17 cellular contexts compared by ENCODE assay signal in genomic region chr7:64626083-64626469, GRCh38. TPM values are rescaled to one million over a fixed set of nuclear protein-coding genes. Genes with fewer than 3 reads are reported as not detected.
DNase-seq lines count a peak whose midpoint lies in the region; ATAC-seq, FAIRE-seq and TF ChIP-seq lines count a peak whose summit lies in the region.
"Had no signal": no experiment of that assay in that cellular context is flagged by ENCODE, and none has a peak within 500 bp of the region (broad histone marks: within the 10 kb centered on the region; RNA-seq: fewer than 3 reads in every experiment).

No MANE protein-coding gene starts in this region.

- TF ChIP-seq POLR2A in breast epithelium (IDR thresholded peaks at IDR 0.05): no peak

- H3K27me3 Mint-ChIP-seq in MCF 10A (ENCODE audit: insufficient read depth, unreplicated experiment): no peaks in the 10 kb centered on the region

- CTCF ChIA-PET in MCF 10A (lab: Yijun Ruan, JAX): interaction anchor here (0.6 to 2.2 kb wide), 7 partner anchors 10 to 681 kb away, joined by 3 to 12 read pairs (median 4); no protein-coding TSS in a partner anchor

- peak; percentile 63 for ATAC-seq in HG02852 (IDR thresholded peaks at IDR 0.05; ENCODE audit: unreplicated experiment)
- no peak for ATAC-seq in GM18867 (IDR thresholded peaks at IDR 0.05; ENCODE audit: unreplicated experiment)
- ATAC-seq: K562, PC-3 had no signal

- TF ChIP-seq CTCF in breast epithelium (IDR thresholded peaks at IDR 0.05) (no peak), MCF 10A (IDR thresholded peaks at IDR 0.05; ENCODE audit: unreplicated experiment) (no peak), bronchial epithelial cell (IDR thresholded peaks at IDR 0.05; ENCODE audit: insufficient read depth, low read length, severe bottlenecking) (no peak)

- H3K36me3 Mint-ChIP-seq in MCF 10A (ENCODE audit: insufficient read depth, unreplicated experiment): no peaks in the 10 kb centered on the region

- intact Hi-C loops in breast epithelium (cut with DNase I; ENCODE audit: low total_unique reads): no loop called here
- intact Hi-C loops in MCF 10A (cut with micrococcal nuclease): no loop called here

- H3K4me3 ChIP-seq in breast epithelium: no peak overlapping the region
- no peak overlapping the region for H3K4me3 ChIP-seq in bronchial epithelial cell (ENCODE audit: low read depth, low read length)
- H3K4me3 ChIP-seq: BLaER1 treated with 17β-estradiol and CSF1 and Interleukin-3, amounts not matched to agents 10 nM and 100 nM; K562; SJSA1 had no signal

- H3K27me3 ChIP-seq in breast epithelium: no peaks in the 10 kb centered on the region
- H3K27me3 ChIP-seq in bronchial epithelial cell (ENCODE audit: control insufficient read depth, insufficient read depth, low read length): no peaks in the 10 kb centered on the region
- H3K27me3 ChIP-seq: BLaER1 treated with 17β-estradiol and CSF1 and Interleukin-3, amounts not matched to agents 10 nM and 100 nM; SJSA1 had no signal

- peaks cover 32% of the 10 kb centered on the region for H3K9me3 Mint-ChIP-seq in MCF 10A (ENCODE audit: unreplicated experiment)

- peak overlapping the region; percentile 5 to 12 for H3K27ac ChIP-seq in breast epithelium
- H3K27ac ChIP-seq: BLaER1 treated with 17β-estradiol and CSF1 and Interleukin-3, amounts not matched to agents 10 nM and 100 nM; HL-60; SJSA1 had no signal

- no TSS peak for BruUV-seq in MCF 10A (replicated peaks; lab: Mats Ljungman, UMichigan)

- no peaks in the 10 kb centered on the region for H3K36me3 ChIP-seq in breast epithelium
- H3K36me3 ChIP-seq in bronchial epithelial cell (ENCODE audit: control insufficient read depth, insufficient read depth, low read length): no peaks in the 10 kb centered on the region
- H3K36me3 ChIP-seq: BLaER1 treated with 17β-estradiol and CSF1 and Interleukin-3, amounts not matched to agents 10 nM and 100 nM; SJSA1 had no signal

- POLR2A ChIA-PET in MCF 10A (lab: Yijun Ruan, JAX): interaction anchor here (0.6 kb wide), 3 partner anchors 41 to 595 kb away, joined by 3 to 4 read pairs (median 3); no protein-coding TSS in a partner anchor

- no peak for FAIRE-seq in bronchial epithelial cell (lab: Jason Lieb, UNC)
- FAIRE-seq: K562 had no signal

- no peak overlapping the region for H3K27ac Mint-ChIP-seq in MCF 10A (ENCODE audit: low read depth, unreplicated experiment)

- peaks cover 5% of the 10 kb centered on the region in 2 donors for H3K9me3 ChIP-seq in breast epithelium
- H3K9me3 ChIP-seq: SJSA1 had no signal

- H3K4me1 Mint-ChIP-seq in MCF 10A (ENCODE audit: insufficient read depth, unreplicated experiment): no peaks in the 10 kb centered on the region

- DNase-seq in breast epithelium (ENCODE audit: low spot score in 2 of 2): no peak
- DNase-seq in MCF 10A (ENCODE audit: unreplicated experiment): no peak
- DNase-seq in bronchial epithelial cell (ENCODE audit: low read depth): peak; percentile 26
- no peak for DNase-seq in NCI-H1417 (lab: John Stamatoyannopoulos, UW)
- DNase-seq in inferior parietal cortex (ENCODE audit: extremely low spot score): no peak
- DNase-seq: GF-D8; H7; NCI-H2107; NCI-H345; NK-92 treated with Interleukin-12 subunit alpha and Interleukin-12 subunit beta, amount 100 ng/mL, for 24 hours; PC-3 had no signal

- no peaks in the 10 kb centered on the region for H3K4me1 ChIP-seq in breast epithelium
- H3K4me1 ChIP-seq: BLaER1 treated with 17β-estradiol and CSF1 and Interleukin-3, amounts not matched to agents 10 nM and 100 nM; SJSA1 had no signal

- no peak overlapping the region for H3K4me3 Mint-ChIP-seq in MCF 10A (ENCODE audit: unreplicated experiment)

RNA-seq across cellular contexts. Expression of gene ZNF107, which starts 39.9 kb away (rescaled TPM):
- total RNA-seq in breast epithelium: 10 to 100 TPM in 2 of 3 donors, 1 to 10 TPM in 1; 3.7 to 72.7 (median 33.1) TPM
- total RNA-seq in MCF 10A (2022): 4.6 and 5.0 TPM in 2 replicates
- 1.1 and 1.2 TPM in 2 replicates for total RNA-seq in bronchial epithelial cell
- total RNA-seq: H7 had no signal
